Comparison of ENCODE assay signal across 12 cellular contexts in the genomic region with DNA sequence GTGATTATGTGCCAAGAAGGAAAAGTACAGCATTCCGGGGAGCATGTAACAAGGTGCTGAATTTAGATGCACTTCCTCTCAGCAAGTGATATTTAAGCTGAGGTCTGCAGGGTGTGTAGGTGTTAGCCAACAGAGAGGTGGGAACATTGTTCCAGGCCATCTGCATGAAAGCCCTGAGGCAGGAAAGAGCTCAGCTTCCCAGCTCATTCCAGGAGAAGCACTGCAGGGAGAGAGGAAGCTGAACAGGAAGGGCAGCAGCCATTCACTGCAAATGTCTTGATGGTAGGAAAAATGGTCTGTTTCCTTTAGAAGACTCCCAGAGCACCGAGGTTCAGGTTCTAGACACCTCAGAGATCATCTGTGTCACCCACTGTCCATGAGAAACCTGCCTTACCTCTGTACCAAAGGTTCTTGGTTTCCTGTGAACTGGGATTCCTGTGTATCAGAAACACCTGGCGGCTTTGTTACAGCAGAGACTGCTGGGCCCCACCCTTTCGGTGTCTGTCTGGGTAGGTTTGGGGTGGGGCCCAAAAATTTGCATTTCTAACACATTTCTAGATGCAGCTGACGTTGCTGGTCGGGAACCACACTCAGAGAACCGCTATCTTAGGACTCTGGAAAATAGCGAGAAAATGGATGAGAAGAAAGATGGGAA.
DNase-seq lines count a peak whose midpoint lies in the region; ATAC-seq lines count a peak whose summit lies in the region.
"Had no signal": no experiment of that assay in that cellular context is flagged by ENCODE, and none has a peak within 500 bp of the region (broad histone marks: within the 10 kb centered on the region; RNA-seq: fewer than 3 reads in every experiment).

No MANE protein-coding gene starts in this region.

- H3K27ac Mint-ChIP-seq in dendritic cell treated with granulocyte-macrophage colony-stimulating factor and Interleukin-4, amounts not matched to agents 40 ng/mL and 50 ng/mL, for 4 days = peak overlapping the region; percentile 16
- H3K27ac Mint-ChIP-seq: activated naive CD4-positive, alpha-beta T cell treated with anti-CD3 and anti-CD28 coated beads for 36 hours had no signal

- ATAC-seq in HG02870 (IDR thresholded peaks at IDR 0.05; ENCODE audit: unreplicated experiment) = no peak

- H3K36me3 Mint-ChIP-seq in dendritic cell treated with granulocyte-macrophage colony-stimulating factor and Interleukin-4, amounts not matched to agents 40 ng/mL and 50 ng/mL, for 4 days (ENCODE audit: low read depth) = peaks cover 55% of the 10 kb centered on the region

- intact Hi-C loops in dendritic cell treated with granulocyte-macrophage colony-stimulating factor and Interleukin-4, amounts not matched to agents 40 ng/mL and 50 ng/mL, for 4 days (cut with micrococcal nuclease) = no loop called here

- H3K9me3 Mint-ChIP-seq in dendritic cell treated with granulocyte-macrophage colony-stimulating factor and Interleukin-4, amounts not matched to agents 40 ng/mL and 50 ng/mL, for 4 days = no peaks in the 10 kb centered on the region

- H3K27me3 Mint-ChIP-seq in dendritic cell treated with granulocyte-macrophage colony-stimulating factor and Interleukin-4, amounts not matched to agents 40 ng/mL and 50 ng/mL, for 4 days = no peaks in the 10 kb centered on the region

- peak; percentile 38 to 53 for DNase-seq in NCI-H2081 (lab: John Stamatoyannopoulos, UW)
- no peak for DNase-seq in NCI-H2081 treated with DMSO at 0.1 percent for 48 hours (lab: John Stamatoyannopoulos, UW)
- DNase-seq in NCI-H526 treated with DMSO at 0.1 percent for 48 hours (lab: John Stamatoyannopoulos, UW) = peak; percentile 43
- DNase-seq in occipital lobe (lab: John Stamatoyannopoulos, UW) = peak; percentile 56
- DNase-seq in NCI-H510A (lab: John Stamatoyannopoulos, UW) = no peak
- no peak for DNase-seq in UCSD-AML1 (lab: John Stamatoyannopoulos, UW; ENCODE audit: unreplicated experiment)
- DNase-seq: activated naive CD4-positive, alpha-beta T cell treated with anti-CD3 and anti-CD28 coated beads for 36 hours; NCI-H2171 treated with DMSO at 0.1 percent for 48 hours; SIG-M5; stimulated activated CD4-positive, alpha-beta T cell treated with anti-CD3 and anti-CD28 coated beads, Interleukin-12 subunit alpha, Interleukin-12 subunit beta, amount 100 ng/mL, for 4 hours had no signal

- H3K4me1 Mint-ChIP-seq in dendritic cell treated with granulocyte-macrophage colony-stimulating factor and Interleukin-4, amounts not matched to agents 40 ng/mL and 50 ng/mL, for 4 days (ENCODE audit: low read depth) = peaks cover 5% of the 10 kb centered on the region

- H3K4me3 Mint-ChIP-seq in dendritic cell treated with granulocyte-macrophage colony-stimulating factor and Interleukin-4, amounts not matched to agents 40 ng/mL and 50 ng/mL, for 4 days = no peak overlapping the region
- H3K4me3 Mint-ChIP-seq: activated naive CD4-positive, alpha-beta T cell treated with anti-CD3 and anti-CD28 coated beads for 36 hours had no signal

Comparison
In these comparisons a context has a peak if more than half of its experiments do, and no peak if none do; other contexts are left out.
1. DNase-seq: peak in NCI-H2081 (2 of 2), NCI-H526 treated with DMSO at 0.1 percent for 48 hours (single experiment) and occipital lobe (single experiment); none in NCI-H2081 treated with DMSO at 0.1 percent for 48 hours (single experiment), NCI-H510A (single experiment) and UCSD-AML1 (single experiment).